ENCODE assay signal across 9 cellular contexts in genomic region chr19:57633832-57634131, GRCh38. TPM values are rescaled to one million over a fixed set of nuclear protein-coding genes. Genes with fewer than 3 reads are reported as not detected.
DNase-seq lines count a peak whose midpoint lies in the region; ATAC-seq and TF ChIP-seq lines count a peak whose summit lies in the region.
"Had no signal": no experiment of that assay in that cellular context is flagged by ENCODE, and none has a peak within 500 bp of the region (broad histone marks: within the 10 kb centered on the region; RNA-seq: fewer than 3 reads in every experiment).

No MANE protein-coding gene starts in this region.

- H3K9me3 Mint-ChIP-seq in Calu3 (ENCODE audit: low read depth, unreplicated experiment) (peaks cover 17% of the 10 kb centered on the region), osteocyte (ENCODE audit: unreplicated experiment) (peaks cover 43% of the 10 kb centered on the region)

- H3K79me2 ChIP-seq in SK-N-SH (ENCODE audit: insufficient read depth): peaks cover 16% of the 10 kb centered on the region

- ATAC-seq in HG02763 (IDR thresholded peaks at IDR 0.05; ENCODE audit: unreplicated experiment) (no peak), HG03159 (IDR thresholded peaks at IDR 0.05; ENCODE audit: unreplicated experiment) (no peak)

- H3K9ac ChIP-seq in SK-N-SH: peak overlapping the region; percentile 77

- BruUV-seq in Calu3 (replicated peaks; lab: Mats Ljungman, UMichigan): no TSS peak

- 80% methylated on average over 6 of the region's 6 CpGs for WGBS in SK-N-SH (ENCODE audit: low lambda C conversion rate)

- peaks cover 4% of the 10 kb centered on the region for H3F3A ChIP-seq in SK-N-SH (replicated peaks; ENCODE audit: insufficient read depth)

- TF ChIP-seq EP300 in SK-N-SH (IDR thresholded peaks at IDR 0.05; ENCODE audit: borderline replicate concordance in 1 of 2, low read depth in 1 of 2, low read length in 1 of 2): no peak

- peaks cover 0 to 13% of the 10 kb centered on the region in 2 experiments; a peak in 1 of 4 replicates for H3K4me1 ChIP-seq in SK-N-SH (ENCODE audit: control insufficient read depth in 1 of 2, insufficient read depth in 2 of 2, low read depth in 1 of 2, low read length in 1 of 2)

- H3K4me3 ChIP-seq in SK-N-SH (ENCODE audit: low read depth in 2 of 2, low read length in 1 of 2) (peak overlapping the region; percentile 85 to 86), fibroblast of mammary gland (ENCODE audit: control insufficient read depth, low read depth, low read length) (peak overlapping the region; percentile 87)

- TF ChIP-seq RAD21 in SK-N-SH (IDR thresholded peaks at IDR 0.05; ENCODE audit: low read length): no peak

- no peaks in the 10 kb centered on the region for H3K27me3 ChIP-seq in SK-N-SH (ENCODE audit: insufficient read depth)

- H4K20me1 ChIP-seq in SK-N-SH (ENCODE audit: insufficient read depth): no peaks in the 10 kb centered on the region

- peak overlapping the region; percentile 90 for H3K4me2 ChIP-seq in SK-N-SH

- H3K9me2 ChIP-seq in SK-N-SH: no peaks in the 10 kb centered on the region

- H3K27me3 Mint-ChIP-seq in Calu3 (ENCODE audit: unreplicated experiment): no peaks in the 10 kb centered on the region
- H3K27me3 Mint-ChIP-seq in osteocyte (ENCODE audit: unreplicated experiment): no peaks in the 10 kb centered on the region

- DNase-seq in Calu3 (no peak), SK-N-SH (no peak), fibroblast of mammary gland (ENCODE audit: low read depth) (no peak), osteocyte (ENCODE audit: extremely low spot score, unreplicated experiment) (peak; percentile 62), medulla oblongata (ENCODE audit: extremely low spot score) (no peak), mesenteric fat pad (ENCODE audit: low spot score) (no peak)

- H3K27ac ChIP-seq in SK-N-SH (ENCODE audit: low read depth in 2 of 2, low read length in 1 of 2): no peak overlapping the region; a peak in 1 of 4 replicates

- CTCF ChIA-PET in Calu3 (lab: Charles Lee): no interaction called here
- CTCF ChIA-PET in SK-N-SH (lab: Yijun Ruan, JAX): no interaction called here

- peak overlapping the region; percentile 89; the same call in 1 of the 2 replicates for H2AFZ ChIP-seq in SK-N-SH (ENCODE audit: low read depth)

- H3K27ac Mint-ChIP-seq in Calu3 (ENCODE audit: unreplicated experiment) (peak overlapping the region; percentile 40), osteocyte (ENCODE audit: unreplicated experiment) (peak overlapping the region; percentile 80)

- peaks cover 24% of the 10 kb centered on the region for H3K9me3 ChIP-seq in SK-N-SH

- POLR2A ChIA-PET in SK-N-SH (lab: Yijun Ruan, JAX): interaction anchor here (1.1 kb wide), 1 partner anchor 20 kb away, joined by 6 read pairs; the partner anchor contains the start of gene ZNF134

- H3K36me3 Mint-ChIP-seq in Calu3 (ENCODE audit: insufficient read depth, unreplicated experiment) (peaks cover 26% of the 10 kb centered on the region), osteocyte (ENCODE audit: unreplicated experiment) (peaks cover 54% of the 10 kb centered on the region)

- H3K4me3 Mint-ChIP-seq in Calu3 (ENCODE audit: low read depth, unreplicated experiment) (peak overlapping the region; percentile 83), osteocyte (ENCODE audit: unreplicated experiment) (peak overlapping the region; percentile 96)

- no peak for TF ChIP-seq CTCF in Calu3 (IDR thresholded peaks at IDR 0.05; ENCODE audit: unreplicated experiment)
- no peak for TF ChIP-seq CTCF in SK-N-SH (IDR thresholded peaks at IDR 0.05)
- no peak for TF ChIP-seq CTCF in fibroblast of mammary gland (conservative IDR thresholded peaks at IDR 0.05; ENCODE audit: control insufficient read depth, insufficient read depth, low read depth, low read length)
- no peak for TF ChIP-seq CTCF in osteocyte (IDR thresholded peaks at IDR 0.05)

- peaks cover 21% of the 10 kb centered on the region for H3K4me1 Mint-ChIP-seq in Calu3 (ENCODE audit: low read depth, unreplicated experiment)
- peaks cover 17% of the 10 kb centered on the region for H3K4me1 Mint-ChIP-seq in osteocyte (ENCODE audit: unreplicated experiment)

- H3K36me3 ChIP-seq in SK-N-SH (replicated peaks in 1 of 2; ENCODE audit: control insufficient read depth in 1 of 2, insufficient read depth in 2 of 2, low read length in 1 of 2): peaks cover 32 to 46% of the 10 kb centered on the region in 2 experiments

- intact Hi-C loops in Calu3 (cut with micrococcal nuclease; ENCODE audit: unreplicated experiment): loop anchor here (2.0 kb wide), 1 partner anchor 47 kb away; the partner anchor contains the start of gene ZNF551

TF ChIP-seq in SK-N-SH, 30 proteins besides CTCF, POLR2A, EP300 and RAD21:
- TF ChIP-seq TEAD4 (IDR thresholded peaks at IDR 0.05; ENCODE audit: borderline replicate concordance, insufficient read depth) (no peak), SMC3 (IDR thresholded peaks at IDR 0.05; ENCODE audit: low read depth, low read length) (no peak), CHD2 (IDR thresholded peaks at IDR 0.05; ENCODE audit: low read length, partially characterized antibody) (no peak)
- TF ChIP-seq, protein P1, sequence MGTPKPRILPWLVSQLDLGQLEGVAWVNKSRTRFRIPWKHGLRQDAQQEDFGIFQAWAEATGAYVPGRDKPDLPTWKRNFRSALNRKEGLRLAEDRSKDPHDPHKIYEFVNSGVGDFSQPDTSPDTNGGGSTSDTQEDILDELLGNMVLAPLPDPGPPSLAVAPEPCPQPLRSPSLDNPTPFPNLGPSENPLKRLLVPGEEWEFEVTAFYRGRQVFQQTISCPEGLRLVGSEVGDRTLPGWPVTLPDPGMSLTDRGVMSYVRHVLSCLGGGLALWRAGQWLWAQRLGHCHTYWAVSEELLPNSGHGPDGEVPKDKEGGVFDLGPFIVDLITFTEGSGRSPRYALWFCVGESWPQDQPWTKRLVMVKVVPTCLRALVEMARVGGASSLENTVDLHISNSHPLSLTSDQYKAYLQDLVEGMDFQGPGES (IDR thresholded peaks at IDR 0.05; ENCODE audit: low read depth, low read length): no peak
- TF ChIP-seq, protein P2, sequence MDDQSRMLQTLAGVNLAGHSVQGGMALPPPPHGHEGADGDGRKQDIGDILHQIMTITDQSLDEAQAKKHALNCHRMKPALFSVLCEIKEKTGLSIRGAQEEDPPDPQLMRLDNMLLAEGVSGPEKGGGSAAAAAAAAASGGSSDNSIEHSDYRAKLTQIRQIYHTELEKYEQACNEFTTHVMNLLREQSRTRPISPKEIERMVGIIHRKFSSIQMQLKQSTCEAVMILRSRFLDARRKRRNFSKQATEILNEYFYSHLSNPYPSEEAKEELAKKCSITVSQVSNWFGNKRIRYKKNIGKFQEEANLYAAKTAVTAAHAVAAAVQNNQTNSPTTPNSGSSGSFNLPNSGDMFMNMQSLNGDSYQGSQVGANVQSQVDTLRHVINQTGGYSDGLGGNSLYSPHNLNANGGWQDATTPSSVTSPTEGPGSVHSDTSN (IDR thresholded peaks at IDR 0.05): no peak

RNA-seq across cellular contexts. Expression of gene ZNF211, which starts 0.8 kb away (rescaled TPM):
- total RNA-seq in Calu3 (2022): 10.2 and 11.0 TPM in 2 replicates
- 8.6 and 10.7 TPM in 2 replicates for polyA plus RNA-seq in SK-N-SH (2012; rRNA removed)
- polyA plus RNA-seq in SK-N-SH (2012; cell fraction: cytosol; rRNA removed): 6.8 and 7.2 TPM in 2 replicates
- 27.9 and 40.0 TPM in 2 replicates for polyA plus RNA-seq in SK-N-SH (2012; cell fraction: nucleus; rRNA removed)
- 11.9 and 14.4 TPM in 2 replicates for total RNA-seq in osteocyte
- total RNA-seq in mesenteric fat pad: 6.8 TPM

RNA-seq across cellular contexts. Expression of gene ZNF134, which starts 19.7 kb away (rescaled TPM):
- 11.4 and 13.2 TPM in 2 replicates for total RNA-seq in Calu3 (2022)
- 9.6 and 9.8 TPM in 2 replicates for polyA plus RNA-seq in SK-N-SH (2012; rRNA removed)
- 7.4 and 10.8 TPM in 2 replicates for polyA plus RNA-seq in SK-N-SH (2012; cell fraction: cytosol; rRNA removed)
- 10.2 and 17.6 TPM in 2 replicates for polyA plus RNA-seq in SK-N-SH (2012; cell fraction: nucleus; rRNA removed)
- 19.6 and 20.0 TPM in 2 replicates for total RNA-seq in osteocyte
- 10.2 TPM for total RNA-seq in mesenteric fat pad

RNA-seq across cellular contexts. Expression of gene ZNF530, which starts 34.1 kb away (rescaled TPM):
- total RNA-seq in Calu3 (2022): 8.2 and 10.4 TPM in 2 replicates
- polyA plus RNA-seq in SK-N-SH (2012; rRNA removed): 4.4 and 4.6 TPM in 2 replicates
- polyA plus RNA-seq in SK-N-SH (2012; cell fraction: cytosol; rRNA removed): 2.3 and 2.5 TPM in 2 replicates
- 6.0 and 6.3 TPM in 2 replicates for polyA plus RNA-seq in SK-N-SH (2012; cell fraction: nucleus; rRNA removed)
- total RNA-seq in osteocyte: 2.4 and 2.8 TPM in 2 replicates
- 3.0 TPM for total RNA-seq in mesenteric fat pad

RNA-seq across cellular contexts. Expression of gene ZSCAN4, which starts 35.0 kb away (rescaled TPM):
- not detected in 2 replicates for total RNA-seq in Calu3 (2022)
- polyA plus RNA-seq in SK-N-SH (2012; rRNA removed): not detected in 2 replicates
- polyA plus RNA-seq in SK-N-SH (2012; cell fraction: cytosol; rRNA removed): not detected in 2 replicates
- polyA plus RNA-seq in SK-N-SH (2012; cell fraction: nucleus; rRNA removed): not detected in 2 replicates
- total RNA-seq in osteocyte: not detected in 2 replicates
- total RNA-seq in mesenteric fat pad: not detected
- total RNA-seq: mucosa of gallbladder had no signal

RNA-seq across cellular contexts. Expression of gene ZNF551, which starts 48.0 kb away (rescaled TPM):
- total RNA-seq in Calu3 (2022) (14.7 and 17.0 TPM in 2 replicates), osteocyte (6.1 and 6.3 TPM in 2 replicates), mesenteric fat pad (9.9 TPM)
- 4.9 and 5.9 TPM in 2 replicates for polyA plus RNA-seq in SK-N-SH (2012; rRNA removed)
- 3.5 and 5.5 TPM in 2 replicates for polyA plus RNA-seq in SK-N-SH (2012; cell fraction: cytosol; rRNA removed)
- polyA plus RNA-seq in SK-N-SH (2012; cell fraction: nucleus; rRNA removed): 3.9 and 5.2 TPM in 2 replicates
